In the genomic region with DNA sequence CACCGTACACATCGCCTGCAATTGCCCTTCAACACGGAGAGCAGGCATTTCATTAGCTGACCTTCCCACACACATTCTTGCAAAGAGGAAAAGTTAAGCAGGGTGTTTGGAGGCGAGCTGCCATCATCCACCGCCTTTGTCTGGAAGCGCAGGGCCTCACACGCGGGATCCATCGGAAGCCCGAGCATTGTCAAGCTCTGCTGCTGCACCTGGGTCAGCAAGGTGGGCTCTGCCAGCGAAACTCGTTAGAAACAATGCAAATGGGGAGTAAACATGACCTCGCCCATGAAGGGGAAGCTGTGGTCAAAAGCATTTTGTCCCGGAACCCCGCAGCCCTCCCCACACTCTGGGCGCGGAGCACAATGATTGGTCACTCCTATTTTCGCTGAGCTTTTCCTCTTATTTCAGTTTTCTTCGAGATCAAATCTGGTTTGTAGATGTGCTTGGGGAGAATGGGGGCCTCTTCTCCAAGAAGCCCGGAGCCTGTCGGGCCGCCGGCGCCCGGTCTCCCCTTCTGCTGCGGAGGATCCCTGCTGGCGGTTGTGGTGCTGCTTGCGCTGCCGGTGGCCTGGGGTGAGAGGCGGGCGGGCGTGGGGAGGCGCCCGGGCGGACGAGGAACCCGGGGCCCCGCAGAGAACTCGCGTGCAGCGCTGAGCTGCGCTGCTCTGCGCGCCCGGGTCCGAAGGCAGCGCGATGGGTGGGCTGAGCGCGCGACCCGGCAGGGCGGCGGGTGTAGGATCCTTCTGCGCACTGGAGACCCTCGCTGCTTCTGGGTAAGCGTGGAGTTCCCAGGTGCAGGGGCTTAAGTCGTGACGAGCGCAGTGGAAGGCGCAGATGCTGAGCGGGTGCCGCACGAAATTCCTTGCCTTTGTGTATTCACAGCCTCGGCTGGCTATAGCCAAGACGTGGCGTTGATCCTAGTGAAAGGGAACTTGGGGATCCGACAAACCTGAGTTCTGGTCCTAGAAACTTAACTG, we compare ENCODE assay signal across 9 cellular contexts. TPM values are rescaled to one million over a fixed set of nuclear protein-coding genes. Genes with fewer than 3 reads are reported as not detected.
DNase-seq lines count a peak whose midpoint lies in the region; ATAC-seq and TF ChIP-seq lines count a peak whose summit lies in the region.
"Had no signal": no experiment of that assay in that cellular context is flagged by ENCODE, and none has a peak within 500 bp of the region (broad histone marks: within the 10 kb centered on the region; RNA-seq: fewer than 3 reads in every experiment).

A gene (plus strand): TSS at position 342 of the 977 bp plus-strand sequence. CDS start 111 bp downstream, at position 453.

- H3K27me3 Mint-ChIP-seq in WTC11 (ENCODE audit: low read depth): peaks cover 29% of the 10 kb centered on the region

- H3K9ac ChIP-seq in mucosa of rectum (ENCODE audit: low read depth in 1 of 2, low read length in 2 of 2): no peak within 1 kb of the TSS

- POLR2A ChIA-PET in WTC11 (lab: Charles Lee): interaction anchor here (1.4 to 2.0 kb wide), 2 partner anchors 73 to 443 kb away, joined by 3 to 4 read pairs; a partner anchor contains a TSS

- peak; percentile 45 for ATAC-seq in HG03175 (IDR thresholded peaks at IDR 0.05; ENCODE audit: unreplicated experiment)
- ATAC-seq in WTC11: peak; percentile 65

- H3K27ac ChIP-seq in mucosa of rectum (ENCODE audit: low read depth in 2 of 2, low read length in 2 of 2): peak within 1 kb of the TSS in 1 of 2 donors; percentile 21
- H3K27ac ChIP-seq: 22Rv1 had no signal

- peak within 1 kb of the TSS; percentile 36; the same call in 1 of the 2 replicates for H3K27ac Mint-ChIP-seq in WTC11

- no peaks in the 10 kb centered on the region for H3K36me3 Mint-ChIP-seq in WTC11

- no peaks in the 10 kb centered on the region for H3K9me3 Mint-ChIP-seq in WTC11

- DNase-seq in NCI-H1417 (lab: John Stamatoyannopoulos, UW) (peak in 2 of 3 experiments; percentile 52 to 56), NCI-H1417 treated with DMSO at 0.1 percent for 48 hours (lab: John Stamatoyannopoulos, UW) (no peak), WTC11 (ENCODE audit: low spot score) (peak; percentile 29), ecto neural progenitor cell (ENCODE audit: low spot score) (peak; percentile 59), HT-29 (ENCODE audit: low spot score) (no peak)

- H3K4me3 ChIP-seq in mucosa of rectum (ENCODE audit: low read length in 2 of 2): peak within 1 kb of the TSS; percentile 53 to 68

- peaks cover 11% of the 10 kb centered on the region for H3K4me1 Mint-ChIP-seq in WTC11

- H3K36me3 ChIP-seq in mucosa of rectum (ENCODE audit: control insufficient read depth in 2 of 2, insufficient read depth in 2 of 2, low read length in 2 of 2): no peaks in the 10 kb centered on the region

- no peak for TF ChIP-seq CTCF in WTC11 (IDR thresholded peaks at IDR 0.05)
- TF ChIP-seq CTCF in subcutaneous adipose tissue (IDR thresholded peaks at IDR 0.05; ENCODE audit: low read depth): no peak

- H3K27me3 ChIP-seq in mucosa of rectum (ENCODE audit: control insufficient read depth in 2 of 2, insufficient read depth in 2 of 2, low read length in 2 of 2): peaks cover 24 to 27% of the 10 kb centered on the region in 2 donors

- H3K4me3 Mint-ChIP-seq in WTC11: peak within 1 kb of the TSS; percentile 76

- no peaks in the 10 kb centered on the region for H3K4me1 ChIP-seq in mucosa of rectum (ENCODE audit: control insufficient read depth in 2 of 2, insufficient read depth in 2 of 2, low read length in 2 of 2)

- CTCF ChIA-PET in WTC11 (lab: Charles Lee): interaction anchor here (1.1 to 2.7 kb wide), 6 partner anchors 42 to 412 kb away, joined by 3 to 12 read pairs (median 7); a partner anchor contains a TSS

- no peaks in the 10 kb centered on the region for H3K9me3 ChIP-seq in mucosa of rectum (ENCODE audit: control insufficient read depth in 2 of 2, low read length in 2 of 2)

TF ChIP-seq in WTC11, 78 proteins besides CTCF, POLR2A, EP300 and RAD21:
- TF ChIP-seq, protein P1, sequence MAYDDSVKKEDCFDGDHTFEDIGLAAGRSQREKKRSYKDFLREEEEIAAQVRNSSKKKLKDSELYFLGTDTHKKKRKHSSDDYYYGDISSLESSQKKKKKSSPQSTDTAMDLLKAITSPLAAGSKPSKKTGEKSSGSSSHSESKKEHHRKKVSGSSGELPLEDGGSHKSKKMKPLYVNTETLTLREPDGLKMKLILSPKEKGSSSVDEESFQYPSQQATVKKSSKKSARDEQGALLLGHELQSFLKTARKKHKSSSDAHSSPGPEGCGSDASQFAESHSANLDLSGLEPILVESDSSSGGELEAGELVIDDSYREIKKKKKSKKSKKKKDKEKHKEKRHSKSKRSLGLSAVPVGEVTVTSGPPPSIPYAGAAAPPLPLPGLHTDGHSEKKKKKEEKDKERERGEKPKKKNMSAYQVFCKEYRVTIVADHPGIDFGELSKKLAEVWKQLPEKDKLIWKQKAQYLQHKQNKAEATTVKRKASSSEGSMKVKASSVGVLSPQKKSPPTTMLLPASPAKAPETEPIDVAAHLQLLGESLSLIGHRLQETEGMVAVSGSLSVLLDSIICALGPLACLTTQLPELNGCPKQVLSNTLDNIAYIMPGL (CRISPR knock-in tag; IDR thresholded peaks at IDR 0.05): 0 out of 2 replicates have a peak, but pooled peaks have one; percentile 67
- TF ChIP-seq FOXP1 (CRISPR knock-in tag; IDR thresholded peaks at IDR 0.05; ENCODE audit: borderline replicate concordance) (peak; percentile 66; the same call in 1 of the 2 replicates), ZNF138 (CRISPR knock-in tag; conservative IDR thresholded peaks at IDR 0.05) (no peak), EMX1 (CRISPR knock-in tag; IDR thresholded peaks at IDR 0.05) (no peak)
- TF ChIP-seq, protein P2, sequence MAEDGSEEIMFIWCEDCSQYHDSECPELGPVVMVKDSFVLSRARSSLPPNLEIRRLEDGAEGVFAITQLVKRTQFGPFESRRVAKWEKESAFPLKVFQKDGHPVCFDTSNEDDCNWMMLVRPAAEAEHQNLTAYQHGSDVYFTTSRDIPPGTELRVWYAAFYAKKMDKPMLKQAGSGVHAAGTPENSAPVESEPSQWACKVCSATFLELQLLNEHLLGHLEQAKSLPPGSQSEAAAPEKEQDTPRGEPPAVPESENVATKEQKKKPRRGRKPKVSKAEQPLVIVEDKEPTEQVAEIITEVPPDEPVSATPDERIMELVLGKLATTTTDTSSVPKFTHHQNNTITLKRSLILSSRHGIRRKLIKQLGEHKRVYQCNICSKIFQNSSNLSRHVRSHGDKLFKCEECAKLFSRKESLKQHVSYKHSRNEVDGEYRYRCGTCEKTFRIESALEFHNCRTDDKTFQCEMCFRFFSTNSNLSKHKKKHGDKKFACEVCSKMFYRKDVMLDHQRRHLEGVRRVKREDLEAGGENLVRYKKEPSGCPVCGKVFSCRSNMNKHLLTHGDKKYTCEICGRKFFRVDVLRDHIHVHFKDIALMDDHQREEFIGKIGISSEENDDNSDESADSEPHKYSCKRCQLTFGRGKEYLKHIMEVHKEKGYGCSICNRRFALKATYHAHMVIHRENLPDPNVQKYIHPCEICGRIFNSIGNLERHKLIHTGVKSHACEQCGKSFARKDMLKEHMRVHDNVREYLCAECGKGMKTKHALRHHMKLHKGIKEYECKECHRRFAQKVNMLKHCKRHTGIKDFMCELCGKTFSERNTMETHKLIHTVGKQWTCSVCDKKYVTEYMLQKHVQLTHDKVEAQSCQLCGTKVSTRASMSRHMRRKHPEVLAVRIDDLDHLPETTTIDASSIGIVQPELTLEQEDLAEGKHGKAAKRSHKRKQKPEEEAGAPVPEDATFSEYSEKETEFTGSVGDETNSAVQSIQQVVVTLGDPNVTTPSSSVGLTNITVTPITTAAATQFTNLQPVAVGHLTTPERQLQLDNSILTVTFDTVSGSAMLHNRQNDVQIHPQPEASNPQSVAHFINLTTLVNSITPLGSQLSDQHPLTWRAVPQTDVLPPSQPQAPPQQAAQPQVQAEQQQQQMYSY (CRISPR knock-in tag; IDR thresholded peaks at IDR 0.05): peak; percentile 87
- TF ChIP-seq, protein P3, sequence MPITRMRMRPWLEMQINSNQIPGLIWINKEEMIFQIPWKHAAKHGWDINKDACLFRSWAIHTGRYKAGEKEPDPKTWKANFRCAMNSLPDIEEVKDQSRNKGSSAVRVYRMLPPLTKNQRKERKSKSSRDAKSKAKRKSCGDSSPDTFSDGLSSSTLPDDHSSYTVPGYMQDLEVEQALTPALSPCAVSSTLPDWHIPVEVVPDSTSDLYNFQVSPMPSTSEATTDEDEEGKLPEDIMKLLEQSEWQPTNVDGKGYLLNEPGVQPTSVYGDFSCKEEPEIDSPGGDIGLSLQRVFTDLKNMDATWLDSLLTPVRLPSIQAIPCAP (CRISPR knock-in tag; IDR thresholded peaks at IDR 0.05): 0 out of 2 replicates have a peak, but pooled peaks have one; percentile 44

RNA-seq across cellular contexts. Expression of the gene that starts here (rescaled TPM):
- total RNA-seq in WTC11 (2021) (0.13 to 0.34 TPM (median 0.30 TPM) in 3 replicates), subcutaneous adipose tissue (10 to 100 TPM in 3 of 4 donors, 1 to 10 TPM in 1; 6.8 to 28.4 (median 18.2) TPM)
- not detected in 2 replicates for total RNA-seq in HT-29 (2014; rRNA removed; shearing (Covaris generic))

Comparison
In these comparisons a context has a peak if more than half of its experiments do, and no peak if none do; other contexts are left out.
1. DNase-seq: peak in NCI-H1417 (2 of 3) and ecto neural progenitor cell (single experiment); none in NCI-H1417 treated with DMSO at 0.1 percent for 48 hours (single experiment) and HT-29 (single experiment).
2. Peak in DNase-seq and ATAC-seq in WTC11; RNA of the gene not detected or under 1 TPM.